Comparison of ENCODE assay signal across 17 cellular contexts in genomic region chr4:181488926-181489325, GRCh38.
"Had no signal": no experiment of that assay in that cellular context is flagged by ENCODE, and none has a peak within 500 bp of the region (broad histone marks: within the 10 kb centered on the region; RNA-seq: fewer than 3 reads in every experiment).

No MANE protein-coding gene starts in this region.

- H3K27ac ChIP-seq: coronary artery, left ventricle myocardium inferior, stomach, thoracic aorta, transverse colon had no signal

- H3K4me1 Mint-ChIP-seq: naive thymus-derived CD4-positive, alpha-beta T cell; nephron progenitor cell had no signal

- H3K4me1 ChIP-seq: left ventricle myocardium inferior, stomach, transverse colon had no signal

- H3K36me3 ChIP-seq: left ventricle myocardium inferior, stomach, thoracic aorta, transverse colon had no signal

- H3K36me3 Mint-ChIP-seq: naive thymus-derived CD4-positive, alpha-beta T cell had no signal

- H3K27ac Mint-ChIP-seq: endodermal cell; naive thymus-derived CD4-positive, alpha-beta T cell; nephron progenitor cell had no signal

- H3K9me3 Mint-ChIP-seq: endodermal cell, nephron progenitor cell had no signal

- H3K4me3 ChIP-seq: coronary artery, left ventricle myocardium inferior, lung, stomach, thoracic aorta, transverse colon had no signal

- H3K9me3 ChIP-seq: left ventricle myocardium inferior, stomach, thoracic aorta, transverse colon had no signal

- H3K4me3 Mint-ChIP-seq: endodermal cell; naive thymus-derived CD4-positive, alpha-beta T cell; nephron progenitor cell had no signal

- H3K27me3 Mint-ChIP-seq: naive thymus-derived CD4-positive, alpha-beta T cell had no signal

- DNase-seq: effector CD4-positive, alpha-beta T cell; endodermal cell; kidney; left cardiac atrium; left ventricle myocardium inferior; mesendoderm; naive thymus-derived CD4-positive, alpha-beta T cell; nephron progenitor cell; right cardiac atrium; small intestine; stimulated activated CD4-positive, alpha-beta T cell treated with anti-CD3 and anti-CD28 coated beads, Interleukin-12 subunit alpha, Interleukin-12 subunit beta, amount 100 ng/mL, for 4 hours; stimulated activated naive CD4-positive, alpha-beta T cell; stomach; transverse colon had no signal

- ATAC-seq: left cardiac atrium; naive thymus-derived CD4-positive, alpha-beta T cell; right cardiac atrium had no signal

- H3K27me3 ChIP-seq: stomach, transverse colon had no signal
